In the genomic region with DNA sequence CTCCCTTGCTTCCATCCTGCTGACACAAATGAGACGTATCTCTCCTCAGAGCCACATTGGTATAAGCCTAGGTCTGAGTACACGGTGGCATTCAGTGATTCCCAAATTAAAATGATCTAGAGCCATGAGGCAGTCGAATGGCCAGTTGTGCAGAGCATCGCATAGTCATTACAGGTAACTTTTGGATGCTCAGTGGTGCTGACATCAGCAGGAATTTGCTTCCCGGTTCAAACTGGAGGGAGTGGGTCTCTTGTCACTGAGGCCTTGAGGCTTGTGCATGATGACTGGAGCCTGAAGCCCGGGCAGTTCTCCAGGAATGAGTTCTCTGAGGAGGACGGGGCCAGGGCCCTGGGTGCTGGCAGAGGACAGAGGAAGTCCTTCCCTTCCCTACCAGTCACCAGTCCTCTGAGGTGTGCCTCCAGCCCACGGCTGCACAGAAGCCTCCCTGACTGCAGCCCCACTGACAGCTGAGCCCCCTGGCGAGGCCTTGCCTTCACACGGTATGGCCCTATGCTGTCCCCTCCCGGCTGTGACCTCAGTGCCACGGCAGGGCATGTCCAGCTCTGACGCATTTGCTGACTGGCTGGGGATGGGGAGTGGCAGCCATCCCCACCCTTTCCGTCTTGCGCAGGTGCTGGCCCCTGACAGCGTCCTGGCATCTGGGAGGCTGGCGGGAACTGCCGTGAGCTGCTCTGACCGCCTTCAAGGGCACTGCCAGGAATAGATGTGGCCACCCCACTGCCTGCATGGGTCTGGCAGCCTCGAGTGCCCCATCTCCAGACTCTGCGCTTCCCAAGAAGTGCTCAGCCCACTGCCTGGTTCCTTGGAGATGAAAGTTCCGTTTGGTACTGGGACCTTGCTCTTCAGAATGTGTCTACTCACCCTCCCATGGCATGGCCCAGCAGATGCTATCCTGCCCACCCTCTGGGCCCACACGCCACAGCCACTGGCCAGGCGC, we compare ENCODE assay signal across 1 cellular context.
A peak's percentile ranks its signal among the peaks of the same experiment; 100 is the strongest.
TF ChIP-seq lines count a peak whose summit lies in the region.

No MANE protein-coding gene starts in this region.

TF ChIP-seq in HepG2, 621 proteins besides CTCF, POLR2A, EP300 and RAD21 (continued from another document):
- TF ChIP-seq, protein P1, sequence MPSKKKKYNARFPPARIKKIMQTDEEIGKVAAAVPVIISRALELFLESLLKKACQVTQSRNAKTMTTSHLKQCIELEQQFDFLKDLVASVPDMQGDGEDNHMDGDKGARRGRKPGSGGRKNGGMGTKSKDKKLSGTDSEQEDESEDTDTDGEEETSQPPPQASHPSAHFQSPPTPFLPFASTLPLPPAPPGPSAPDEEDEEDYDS (CRISPR knock-in tag; IDR thresholded peaks at IDR 0.05): no peak
- TF ChIP-seq CHCHD3 (CRISPR knock-in tag; IDR thresholded peaks at IDR 0.05) (no peak), MBNL3 (CRISPR knock-in tag; conservative IDR thresholded peaks at IDR 0.05) (no peak), ZNF317 (CRISPR knock-in tag; IDR thresholded peaks at IDR 0.05) (no peak), MAFF (IDR thresholded peaks at IDR 0.05; ENCODE audit: low read depth, low read length) (peak; percentile 74), MAFK (conservative IDR thresholded peaks at IDR 0.05 in 1 of 2, IDR thresholded peaks at IDR 0.05 in 1 of 2; ENCODE audit: low read length in 2 of 2) (peak; percentile 78 to 88), MTF2 (CRISPR knock-in tag; IDR thresholded peaks at IDR 0.05; ENCODE audit: borderline replicate concordance) (no peak), MIER2 (CRISPR knock-in tag; IDR thresholded peaks at IDR 0.05) (no peak), SMAD9 (CRISPR knock-in tag; IDR thresholded peaks at IDR 0.05) (no peak)
- TF ChIP-seq, protein P2, sequence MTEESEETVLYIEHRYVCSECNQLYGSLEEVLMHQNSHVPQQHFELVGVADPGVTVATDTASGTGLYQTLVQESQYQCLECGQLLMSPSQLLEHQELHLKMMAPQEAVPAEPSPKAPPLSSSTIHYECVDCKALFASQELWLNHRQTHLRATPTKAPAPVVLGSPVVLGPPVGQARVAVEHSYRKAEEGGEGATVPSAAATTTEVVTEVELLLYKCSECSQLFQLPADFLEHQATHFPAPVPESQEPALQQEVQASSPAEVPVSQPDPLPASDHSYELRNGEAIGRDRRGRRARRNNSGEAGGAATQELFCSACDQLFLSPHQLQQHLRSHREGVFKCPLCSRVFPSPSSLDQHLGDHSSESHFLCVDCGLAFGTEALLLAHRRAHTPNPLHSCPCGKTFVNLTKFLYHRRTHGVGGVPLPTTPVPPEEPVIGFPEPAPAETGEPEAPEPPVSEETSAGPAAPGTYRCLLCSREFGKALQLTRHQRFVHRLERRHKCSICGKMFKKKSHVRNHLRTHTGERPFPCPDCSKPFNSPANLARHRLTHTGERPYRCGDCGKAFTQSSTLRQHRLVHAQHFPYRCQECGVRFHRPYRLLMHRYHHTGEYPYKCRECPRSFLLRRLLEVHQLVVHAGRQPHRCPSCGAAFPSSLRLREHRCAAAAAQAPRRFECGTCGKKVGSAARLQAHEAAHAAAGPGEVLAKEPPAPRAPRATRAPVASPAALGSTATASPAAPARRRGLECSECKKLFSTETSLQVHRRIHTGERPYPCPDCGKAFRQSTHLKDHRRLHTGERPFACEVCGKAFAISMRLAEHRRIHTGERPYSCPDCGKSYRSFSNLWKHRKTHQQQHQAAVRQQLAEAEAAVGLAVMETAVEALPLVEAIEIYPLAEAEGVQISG (CRISPR knock-in tag; IDR thresholded peaks at IDR 0.05): no peak
